10 cellular contexts compared by ENCODE assay signal in genomic region chr1:8814870-8815269, GRCh38. TPM values are rescaled to one million over a fixed set of nuclear protein-coding genes. Genes with fewer than 3 reads are reported as not detected.
A peak's percentile ranks its signal among the peaks of the same experiment; 100 is the strongest.
DNase-seq lines count a peak whose midpoint lies in the region; ATAC-seq and TF ChIP-seq lines count a peak whose summit lies in the region.
"Had no signal": no experiment of that assay in that cellular context is flagged by ENCODE, and none has a peak within 500 bp of the region (broad histone marks: within the 10 kb centered on the region; RNA-seq: fewer than 3 reads in every experiment).

No MANE protein-coding gene starts in this region.

- ATAC-seq in SK-N-SH treated with all-trans-retinoic acid at 6 μM for 48 hours (no peak), GM21717 (IDR thresholded peaks at IDR 0.05; ENCODE audit: unreplicated experiment) (no peak)
- ATAC-seq: upper lobe of right lung had no signal

- H3K79me2 ChIP-seq in SK-N-SH (ENCODE audit: insufficient read depth): peaks cover 74% of the 10 kb centered on the region

- H3K9ac ChIP-seq in SK-N-SH (no peak overlapping the region), skeletal muscle satellite cell (ENCODE audit: low read depth, low read length) (no peak overlapping the region)

- POLR2A ChIA-PET in SK-N-SH (lab: Yijun Ruan, JAX): interaction anchor here (0.9 to 1.8 kb wide), 3 partner anchors 10 to 63 kb away, joined by 4 to 9 read pairs (median 4); partner anchors contain the start of gene ENO1

- peaks cover 25% of the 10 kb centered on the region for H3K9me3 Mint-ChIP-seq in glutamatergic neuron (ENCODE audit: unreplicated experiment)
- H3K9me3 Mint-ChIP-seq in CD14-positive monocyte: no peaks in the 10 kb centered on the region

- CTCF ChIA-PET in SK-N-SH (lab: Yijun Ruan, JAX): interaction anchor here (0.6 to 3.5 kb wide), 15 partner anchors 9 to 390 kb away, joined by 3 to 23 read pairs (median 4); no protein-coding TSS in a partner anchor

- H2AFZ ChIP-seq in SK-N-SH (ENCODE audit: low read depth): no peak overlapping the region

- peaks cover 12 to 20% of the 10 kb centered on the region in 2 experiments; a peak in 3 of 4 replicates for H3K4me1 ChIP-seq in SK-N-SH (ENCODE audit: control insufficient read depth in 1 of 2, insufficient read depth in 2 of 2, low read depth in 1 of 2, low read length in 1 of 2)
- peaks cover 38% of the 10 kb centered on the region for H3K4me1 ChIP-seq in skeletal muscle satellite cell (ENCODE audit: control insufficient read depth, insufficient read depth, low read length)

- TF ChIP-seq EP300 in SK-N-SH (IDR thresholded peaks at IDR 0.05; ENCODE audit: borderline replicate concordance in 1 of 2, low read depth in 1 of 2, low read length in 1 of 2): no peak

- H3K4me1 Mint-ChIP-seq in glutamatergic neuron (ENCODE audit: low read depth, unreplicated experiment): peaks cover 30% of the 10 kb centered on the region
- H3K4me1 Mint-ChIP-seq in CD14-positive monocyte: peaks cover 28% of the 10 kb centered on the region

- no peaks in the 10 kb centered on the region for H3K27me3 ChIP-seq in SK-N-SH (ENCODE audit: insufficient read depth)
- H3K27me3 ChIP-seq in skeletal muscle satellite cell (ENCODE audit: control insufficient read depth, insufficient read depth, low read length): no peaks in the 10 kb centered on the region
- H3K27me3 ChIP-seq: upper lobe of right lung had no signal

- H3K27me3 Mint-ChIP-seq in glutamatergic neuron (ENCODE audit: unreplicated experiment) (peaks cover 20% of the 10 kb centered on the region), CD14-positive monocyte (ENCODE audit: low read depth in 3 of 3) (peaks cover 0 to 2% (median 1%) of the 10 kb centered on the region in 3 donors)

- H3K9me3 ChIP-seq in SK-N-SH: no peaks in the 10 kb centered on the region
- no peaks in the 10 kb centered on the region for H3K9me3 ChIP-seq in skeletal muscle satellite cell (replicated peaks; ENCODE audit: low read length)
- H3K9me3 ChIP-seq: upper lobe of right lung had no signal

- no peaks in the 10 kb centered on the region for H3K9me2 ChIP-seq in SK-N-SH

- 62% methylated on average over 5 of the region's 5 CpGs for WGBS in SK-N-SH (ENCODE audit: low lambda C conversion rate)

- peaks cover 26% of the 10 kb centered on the region for H3F3A ChIP-seq in SK-N-SH (replicated peaks; ENCODE audit: insufficient read depth)

- intact Hi-C loops in CD14-positive monocyte (cut with micrococcal nuclease): no loop called here

- TF ChIP-seq RAD21 in SK-N-SH (IDR thresholded peaks at IDR 0.05; ENCODE audit: low read length): peak; percentile 43; the same call in 1 of the 2 replicates

- peak overlapping the region in 1 of 2 experiments; percentile 95; a peak in 2 of 4 replicates for H3K27ac ChIP-seq in SK-N-SH (ENCODE audit: low read depth in 2 of 2, low read length in 1 of 2)
- H3K27ac ChIP-seq: C4-2B, upper lobe of right lung had no signal

- H3K4me2 ChIP-seq in SK-N-SH (peak overlapping the region; percentile 95; the same call in 1 of the 2 replicates), skeletal muscle satellite cell (ENCODE audit: low read length) (peak overlapping the region; percentile 6)

- DNase-seq in SK-N-SH: peak; percentile 33
- DNase-seq in NCI-H82 (lab: John Stamatoyannopoulos, UW): peak; percentile 92
- DNase-seq in glutamatergic neuron: peak; percentile 37
- DNase-seq in CD14-positive monocyte (ENCODE audit: low spot score): no peak
- DNase-seq in NCI-H1694 (lab: John Stamatoyannopoulos, UW): no peak
- DNase-seq: upper lobe of right lung had no signal

- H3K4me3 Mint-ChIP-seq in glutamatergic neuron (ENCODE audit: unreplicated experiment) (peak overlapping the region; percentile 100), CD14-positive monocyte (no peak overlapping the region)

- H3K27ac Mint-ChIP-seq in glutamatergic neuron (ENCODE audit: unreplicated experiment) (peak overlapping the region; percentile 100), CD14-positive monocyte (no peak overlapping the region)

- no peak for TF ChIP-seq CTCF in SK-N-SH (IDR thresholded peaks at IDR 0.05)
- TF ChIP-seq CTCF in glutamatergic neuron (IDR thresholded peaks at IDR 0.05; ENCODE audit: partially characterized antibody, unreplicated experiment): no peak
- no peak for TF ChIP-seq CTCF in CD14-positive monocyte (IDR thresholded peaks at IDR 0.05)

- no peak overlapping the region; a peak in 1 of 4 replicates for H3K4me3 ChIP-seq in SK-N-SH (ENCODE audit: low read depth in 2 of 2, low read length in 1 of 2)
- H3K4me3 ChIP-seq in skeletal muscle satellite cell (ENCODE audit: low read length): no peak overlapping the region
- H3K4me3 ChIP-seq: upper lobe of right lung had no signal

- H4K20me1 ChIP-seq in SK-N-SH (ENCODE audit: insufficient read depth): no peaks in the 10 kb centered on the region; the same call in 1 of the 2 replicates

- no peaks in the 10 kb centered on the region for H3K36me3 ChIP-seq in SK-N-SH (replicated peaks in 1 of 2; ENCODE audit: control insufficient read depth in 1 of 2, insufficient read depth in 2 of 2, low read length in 1 of 2)
- no peaks in the 10 kb centered on the region for H3K36me3 ChIP-seq in skeletal muscle satellite cell (ENCODE audit: insufficient read depth, low read length)
- H3K36me3 ChIP-seq: upper lobe of right lung had no signal

- no peaks in the 10 kb centered on the region for H3K36me3 Mint-ChIP-seq in glutamatergic neuron (ENCODE audit: unreplicated experiment)
- H3K36me3 Mint-ChIP-seq in CD14-positive monocyte: no peaks in the 10 kb centered on the region

TF ChIP-seq in SK-N-SH, 30 proteins besides CTCF, POLR2A, EP300 and RAD21 (continues in another document):
- TF ChIP-seq RCOR1 (IDR thresholded peaks at IDR 0.05; ENCODE audit: low read length): no peak
- TF ChIP-seq POLR2AphosphoS5 (IDR thresholded peaks at IDR 0.05; ENCODE audit: low read depth, low read length): no peak
- TF ChIP-seq, protein P1, sequence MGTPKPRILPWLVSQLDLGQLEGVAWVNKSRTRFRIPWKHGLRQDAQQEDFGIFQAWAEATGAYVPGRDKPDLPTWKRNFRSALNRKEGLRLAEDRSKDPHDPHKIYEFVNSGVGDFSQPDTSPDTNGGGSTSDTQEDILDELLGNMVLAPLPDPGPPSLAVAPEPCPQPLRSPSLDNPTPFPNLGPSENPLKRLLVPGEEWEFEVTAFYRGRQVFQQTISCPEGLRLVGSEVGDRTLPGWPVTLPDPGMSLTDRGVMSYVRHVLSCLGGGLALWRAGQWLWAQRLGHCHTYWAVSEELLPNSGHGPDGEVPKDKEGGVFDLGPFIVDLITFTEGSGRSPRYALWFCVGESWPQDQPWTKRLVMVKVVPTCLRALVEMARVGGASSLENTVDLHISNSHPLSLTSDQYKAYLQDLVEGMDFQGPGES (IDR thresholded peaks at IDR 0.05; ENCODE audit: low read depth, low read length): no peak

TF ChIP-seq in SK-N-SH treated with all-trans-retinoic acid at 6 μM for 48 hours, 23 proteins besides CTCF, POLR2A, EP300 and RAD21:
- TF ChIP-seq ISL1 (CRISPR knock-in tag; IDR thresholded peaks at IDR 0.05): no peak
- no peak for TF ChIP-seq GLIS3 (CRISPR knock-in tag; IDR thresholded peaks at IDR 0.05)
- no peak for TF ChIP-seq POU6F1 (CRISPR knock-in tag; IDR thresholded peaks at IDR 0.05; ENCODE audit: borderline replicate concordance, low read depth)
- no peak for TF ChIP-seq PPARA (CRISPR knock-in tag; IDR thresholded peaks at IDR 0.05; ENCODE audit: borderline replicate concordance)

RNA-seq across cellular contexts. Expression of gene RERE, which starts 2.6 kb away (rescaled TPM):
- 4.1 and 8.1 TPM in 2 replicates for polyA plus RNA-seq in SK-N-SH (2012; rRNA removed)
- 8.4 and 12.9 TPM in 2 replicates for polyA plus RNA-seq in SK-N-SH (2012; cell fraction: cytosol; rRNA removed)
- 36.4 and 41.6 TPM in 2 replicates for polyA plus RNA-seq in SK-N-SH (2012; cell fraction: nucleus; rRNA removed)
- total RNA-seq in glutamatergic neuron (ENCODE audit: unreplicated experiment): 252 TPM
- 14.9 and 24.1 TPM in 2 replicates for total RNA-seq in skeletal muscle satellite cell (2012; rRNA removed)
- polyA plus RNA-seq in CD14-positive monocyte: 1 to 10 TPM; 1.2 to 3.8 TPM

Comparison
In these comparisons a context has a peak if more than half of its experiments do, and no peak if none do; other contexts are left out.
1. DNase-seq: peak in SK-N-SH (single experiment), NCI-H82 (single experiment) and glutamatergic neuron (single experiment); none in CD14-positive monocyte (single experiment) and NCI-H1694 (single experiment).